Comparison of ENCODE assay signal across 9 cellular contexts in the genomic region with DNA sequence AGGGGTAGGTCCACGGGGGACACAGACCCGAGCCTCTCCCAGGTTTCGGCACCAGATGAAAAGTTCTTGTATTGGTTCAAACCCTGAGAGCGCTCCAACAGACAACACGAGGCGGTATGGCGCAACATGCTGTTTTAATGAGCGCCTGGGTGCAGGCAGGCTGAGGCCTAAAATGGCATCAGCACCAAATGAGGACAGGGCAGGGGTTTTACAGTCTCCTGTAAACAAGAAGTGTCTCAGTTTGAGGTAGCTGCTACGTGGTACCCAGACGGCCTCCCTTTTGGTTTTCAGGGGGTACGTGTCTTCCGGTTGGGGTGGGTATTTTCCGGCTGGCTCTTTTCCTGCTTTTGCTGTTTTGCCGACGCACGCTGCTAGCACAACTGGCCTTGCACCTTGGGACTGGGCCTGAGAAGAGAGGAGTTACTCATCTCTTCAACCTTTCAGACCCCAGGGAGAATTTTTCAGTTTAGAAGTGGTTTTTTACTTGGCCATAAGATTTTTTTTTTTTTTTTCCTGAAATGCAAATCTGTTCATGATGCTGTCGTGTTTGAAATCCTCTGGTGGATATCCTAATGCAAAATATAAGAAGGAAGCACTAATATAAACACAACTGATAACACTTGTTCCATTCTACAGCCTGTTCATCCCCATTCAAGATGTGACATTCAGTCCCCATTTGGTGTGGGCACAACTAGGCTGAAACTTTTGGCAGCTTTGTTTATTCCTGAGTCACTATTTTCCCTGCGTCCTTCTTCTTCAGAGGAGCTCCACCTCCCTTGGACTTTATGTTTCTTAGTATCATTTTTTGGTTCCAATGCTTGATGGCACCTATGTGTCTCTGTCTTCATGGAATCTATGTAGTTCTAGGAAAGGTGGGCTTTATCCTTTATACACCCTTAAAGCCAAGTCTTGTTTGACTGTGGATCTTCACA. TPM values are rescaled to one million over a fixed set of nuclear protein-coding genes. Genes with fewer than 3 reads are reported as not detected.
DNase-seq lines count a peak whose midpoint lies in the region; ATAC-seq lines count a peak whose summit lies in the region.
"Had no signal": no experiment of that assay in that cellular context is flagged by ENCODE, and none has a peak within 500 bp of the region (broad histone marks: within the 10 kb centered on the region; RNA-seq: fewer than 3 reads in every experiment).

No MANE protein-coding gene starts in this region.

- H3K4me3 ChIP-seq in CD4-positive, CD25-positive, alpha-beta regulatory T cell (ENCODE audit: low read depth, low read length) = peak overlapping the region; percentile 20

- peaks cover 2 to 59% (median 15%) of the 10 kb centered on the region in 4 donors for H3K4me1 Mint-ChIP-seq in CD4-positive, CD25-positive, alpha-beta regulatory T cell
- H3K4me1 Mint-ChIP-seq in activated naive CD8-positive, alpha-beta T cell treated with anti-CD3 and anti-CD28 coated beads, Interleukin-2, amount 10 ng/mL, durations not matched to agents 7 days and 5 days = peaks cover 41% of the 10 kb centered on the region
- H3K4me1 Mint-ChIP-seq in activated T-helper 1 cell treated with anti-CD3 and anti-CD28 coated beads, Interleukin-12 subunit alpha, Interleukin-12 subunit beta, Interleukin-2, Interleukin-4 antibody, amounts not matched to agents 30 ng/mL and 10 ng/mL and 1 ng/mL, durations not matched to agents 14 hours and 24 hours and 36 hours (ENCODE audit: low read depth) = peaks cover 7% of the 10 kb centered on the region

- peak overlapping the region in 2 of 3 donors; percentile 51 to 67 for H3K27ac Mint-ChIP-seq in CD4-positive, CD25-positive, alpha-beta regulatory T cell
- peak overlapping the region; percentile 77 for H3K27ac Mint-ChIP-seq in activated naive CD8-positive, alpha-beta T cell treated with anti-CD3 and anti-CD28 coated beads, Interleukin-2, amount 10 ng/mL, durations not matched to agents 7 days and 5 days
- H3K27ac Mint-ChIP-seq in activated T-helper 1 cell treated with anti-CD3 and anti-CD28 coated beads, Interleukin-12 subunit alpha, Interleukin-12 subunit beta, Interleukin-2, Interleukin-4 antibody, amounts not matched to agents 30 ng/mL and 10 ng/mL and 1 ng/mL, durations not matched to agents 14 hours and 24 hours and 36 hours = no peak overlapping the region
- H3K27ac Mint-ChIP-seq: IgD-negative memory B cell had no signal

- no peaks in the 10 kb centered on the region for H3K4me1 ChIP-seq in CD4-positive, CD25-positive, alpha-beta regulatory T cell (ENCODE audit: control insufficient read depth, insufficient read depth, low read length, poor library complexity, severe bottlenecking)

- H3K27me3 ChIP-seq in CD4-positive, CD25-positive, alpha-beta regulatory T cell (ENCODE audit: control insufficient read depth, insufficient read depth, low read length) = peaks cover 3% of the 10 kb centered on the region

- no peaks in the 10 kb centered on the region for H3K36me3 ChIP-seq in CD4-positive, CD25-positive, alpha-beta regulatory T cell (ENCODE audit: control insufficient read depth, insufficient read depth, low read length)

- ATAC-seq in CD4-positive, CD25-positive, alpha-beta regulatory T cell (ENCODE audit: low read depth in 2 of 2) = no peak
- ATAC-seq in GM19043 (IDR thresholded peaks at IDR 0.05; ENCODE audit: low read depth, unreplicated experiment) (peak; percentile 49), HG03025 (IDR thresholded peaks at IDR 0.05; ENCODE audit: low FRiP score, unreplicated experiment) (peak; percentile 45)
- ATAC-seq in activated naive CD8-positive, alpha-beta T cell treated with anti-CD3 and anti-CD28 coated beads, Interleukin-2, amount 10 ng/mL, durations not matched to agents 7 days and 5 days (ENCODE audit: low read depth) = no peak

- no peak for DNase-seq in CD4-positive, CD25-positive, alpha-beta regulatory T cell
- no peak for DNase-seq in activated naive CD8-positive, alpha-beta T cell treated with anti-CD3 and anti-CD28 coated beads, Interleukin-2, amount 10 ng/mL, durations not matched to agents 7 days and 5 days
- DNase-seq in NK-92 (lab: John Stamatoyannopoulos, UW; ENCODE audit: unreplicated experiment) (no peak), NCI-H1105 (lab: John Stamatoyannopoulos, UW) (no peak), NCI-H2029 treated with DMSO at 0.1 percent for 48 hours (lab: John Stamatoyannopoulos, UW) (no peak)
- DNase-seq in activated T-helper 1 cell treated with anti-CD3 and anti-CD28 coated beads, Interleukin-12 subunit alpha, Interleukin-12 subunit beta, Interleukin-2, Interleukin-4 antibody, amounts not matched to agents 30 ng/mL and 10 ng/mL and 1 ng/mL, durations not matched to agents 14 hours and 24 hours and 36 hours (ENCODE audit: low spot score) = no peak

- H3K4me3 Mint-ChIP-seq in CD4-positive, CD25-positive, alpha-beta regulatory T cell = no peak overlapping the region
- H3K4me3 Mint-ChIP-seq in activated naive CD8-positive, alpha-beta T cell treated with anti-CD3 and anti-CD28 coated beads, Interleukin-2, amount 10 ng/mL, durations not matched to agents 7 days and 5 days = peak overlapping the region; percentile 47
- no peak overlapping the region for H3K4me3 Mint-ChIP-seq in activated T-helper 1 cell treated with anti-CD3 and anti-CD28 coated beads, Interleukin-12 subunit alpha, Interleukin-12 subunit beta, Interleukin-2, Interleukin-4 antibody, amounts not matched to agents 30 ng/mL and 10 ng/mL and 1 ng/mL, durations not matched to agents 14 hours and 24 hours and 36 hours

- intact Hi-C loops in activated T-helper 1 cell treated with anti-CD3 and anti-CD28 coated beads, Interleukin-12 subunit alpha, Interleukin-12 subunit beta, Interleukin-2, Interleukin-4 antibody, amounts not matched to agents 30 ng/mL and 10 ng/mL and 1 ng/mL, durations not matched to agents 14 hours and 24 hours and 36 hours (cut with micrococcal nuclease) = no loop called here

- peaks cover 8% of the 10 kb centered on the region for H3K36me3 Mint-ChIP-seq in CD4-positive, CD25-positive, alpha-beta regulatory T cell
- peaks cover 20% of the 10 kb centered on the region for H3K36me3 Mint-ChIP-seq in activated naive CD8-positive, alpha-beta T cell treated with anti-CD3 and anti-CD28 coated beads, Interleukin-2, amount 10 ng/mL, durations not matched to agents 7 days and 5 days
- peaks cover 3% of the 10 kb centered on the region for H3K36me3 Mint-ChIP-seq in activated T-helper 1 cell treated with anti-CD3 and anti-CD28 coated beads, Interleukin-12 subunit alpha, Interleukin-12 subunit beta, Interleukin-2, Interleukin-4 antibody, amounts not matched to agents 30 ng/mL and 10 ng/mL and 1 ng/mL, durations not matched to agents 14 hours and 24 hours and 36 hours (ENCODE audit: low read depth)

- no peak overlapping the region for H3K27ac ChIP-seq in CD4-positive, CD25-positive, alpha-beta regulatory T cell (ENCODE audit: insufficient read depth, low read length, poor library complexity, severe bottlenecking)

- POLR2A ChIA-PET in activated naive CD8-positive, alpha-beta T cell treated with anti-CD3 and anti-CD28 coated beads, Interleukin-2, amount 10 ng/mL, durations not matched to agents 7 days and 5 days (lab: Charles Lee) = interaction anchor here (1.4 to 2.0 kb wide), 3 partner anchors 11 to 17 kb away, joined by 3 to 5 read pairs (median 4); no protein-coding TSS in a partner anchor

- peaks cover 16% of the 10 kb centered on the region for H3K27me3 Mint-ChIP-seq in CD4-positive, CD25-positive, alpha-beta regulatory T cell
- H3K27me3 Mint-ChIP-seq in activated naive CD8-positive, alpha-beta T cell treated with anti-CD3 and anti-CD28 coated beads, Interleukin-2, amount 10 ng/mL, durations not matched to agents 7 days and 5 days = peaks cover 4% of the 10 kb centered on the region
- peaks cover 21% of the 10 kb centered on the region for H3K27me3 Mint-ChIP-seq in activated T-helper 1 cell treated with anti-CD3 and anti-CD28 coated beads, Interleukin-12 subunit alpha, Interleukin-12 subunit beta, Interleukin-2, Interleukin-4 antibody, amounts not matched to agents 30 ng/mL and 10 ng/mL and 1 ng/mL, durations not matched to agents 14 hours and 24 hours and 36 hours (ENCODE audit: insufficient read depth)

- H3K9me3 Mint-ChIP-seq in CD4-positive, CD25-positive, alpha-beta regulatory T cell = peaks cover 0 to under 1% (median 0%) of the 10 kb centered on the region in 7 donors
- no peaks in the 10 kb centered on the region for H3K9me3 Mint-ChIP-seq in activated naive CD8-positive, alpha-beta T cell treated with anti-CD3 and anti-CD28 coated beads, Interleukin-2, amount 10 ng/mL, durations not matched to agents 7 days and 5 days
- no peaks in the 10 kb centered on the region for H3K9me3 Mint-ChIP-seq in activated T-helper 1 cell treated with anti-CD3 and anti-CD28 coated beads, Interleukin-12 subunit alpha, Interleukin-12 subunit beta, Interleukin-2, Interleukin-4 antibody, amounts not matched to agents 30 ng/mL and 10 ng/mL and 1 ng/mL, durations not matched to agents 14 hours and 24 hours and 36 hours
- H3K9me3 Mint-ChIP-seq: IgD-negative memory B cell had no signal

- H3K9me3 ChIP-seq in CD4-positive, CD25-positive, alpha-beta regulatory T cell (ENCODE audit: control insufficient read depth in 2 of 2, low read length in 2 of 2) = no peaks in the 10 kb centered on the region

RNA-seq across cellular contexts. Expression of a gene that starts 6.5 kb away (rescaled TPM):
- total RNA-seq in CD4-positive, CD25-positive, alpha-beta regulatory T cell = 10.6 TPM
- 1 to 10 TPM in 3 of 4 donors, under 1 TPM in 1; 0.47 to 4.8 (median 2.8) TPM for polyA plus RNA-seq in CD4-positive, CD25-positive, alpha-beta regulatory T cell
- 10 to 100 TPM; 19.9 to 25.7 TPM for total RNA-seq in activated naive CD8-positive, alpha-beta T cell treated with anti-CD3 and anti-CD28 coated beads, Interleukin-2, amount 10 ng/mL, durations not matched to agents 7 days and 5 days
- total RNA-seq in activated T-helper 1 cell treated with anti-CD3 and anti-CD28 coated beads, Interleukin-12 subunit alpha, Interleukin-12 subunit beta, Interleukin-2, Interleukin-4 antibody, amounts not matched to agents 30 ng/mL and 10 ng/mL and 1 ng/mL, durations not matched to agents 14 hours and 24 hours and 36 hours = 0.62 and 2.9 TPM in 2 replicates

RNA-seq across cellular contexts. Expression of a gene that starts 35.0 kb away (rescaled TPM):
- total RNA-seq in CD4-positive, CD25-positive, alpha-beta regulatory T cell = not detected
- polyA plus RNA-seq in CD4-positive, CD25-positive, alpha-beta regulatory T cell = under 1 TPM in 3 of 4 donors, not detected in 1; 0.10 to 0.13 (median 0.11) TPM
- not detected for total RNA-seq in activated naive CD8-positive, alpha-beta T cell treated with anti-CD3 and anti-CD28 coated beads, Interleukin-2, amount 10 ng/mL, durations not matched to agents 7 days and 5 days
- not detected in 2 replicates for total RNA-seq in activated T-helper 1 cell treated with anti-CD3 and anti-CD28 coated beads, Interleukin-12 subunit alpha, Interleukin-12 subunit beta, Interleukin-2, Interleukin-4 antibody, amounts not matched to agents 30 ng/mL and 10 ng/mL and 1 ng/mL, durations not matched to agents 14 hours and 24 hours and 36 hours

Comparison
In these comparisons a context has a peak if more than half of its experiments do, and no peak if none do; other contexts are left out.
1. ATAC-seq: peak in GM19043 (single experiment) and HG03025 (single experiment); none in CD4-positive, CD25-positive, alpha-beta regulatory T cell (0 of 2) and activated naive CD8-positive, alpha-beta T cell treated with anti-CD3 and anti-CD28 coated beads, Interleukin-2, amount 10 ng/mL, durations not matched to agents 7 days and 5 days (single experiment).